Comparison of ENCODE assay signal across 8 cellular contexts in the genomic region with DNA sequence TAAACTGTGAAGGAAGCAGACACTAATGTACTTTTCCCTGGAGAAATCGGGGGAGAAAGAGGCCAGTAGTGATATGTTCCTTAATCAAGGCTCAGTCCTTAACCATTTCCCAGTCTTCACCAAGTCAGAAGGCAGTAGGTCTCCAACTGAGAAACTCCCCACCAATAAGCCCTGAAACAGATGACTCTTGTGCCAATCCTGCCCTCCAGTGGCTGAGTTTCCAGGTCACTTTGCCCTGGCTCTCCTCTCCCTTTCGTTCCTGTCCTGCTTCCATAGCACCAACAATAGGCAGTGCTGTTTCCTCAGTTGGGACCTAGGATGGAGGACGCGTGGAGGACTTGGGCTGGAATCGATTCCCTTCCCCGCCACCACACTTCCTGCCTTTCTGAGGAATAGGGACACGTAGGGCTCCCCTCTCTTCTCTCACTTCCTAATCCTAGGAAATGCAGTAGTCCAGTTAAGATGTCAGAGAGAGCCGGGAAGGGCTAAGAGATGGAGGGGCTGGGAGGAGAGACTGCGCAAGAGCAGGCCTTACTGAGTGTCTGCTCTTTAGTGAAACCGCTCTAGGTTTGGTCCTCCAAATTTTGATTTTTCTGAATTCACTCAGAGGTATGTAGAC. TPM values are rescaled to one million over a fixed set of nuclear protein-coding genes. Genes with fewer than 3 reads are reported as not detected.
DNase-seq lines count a peak whose midpoint lies in the region; ATAC-seq and TF ChIP-seq lines count a peak whose summit lies in the region.

No MANE protein-coding gene starts in this region.

- H3K27me3 Mint-ChIP-seq in activated CD4-positive, alpha-beta memory T cell treated with anti-CD3 and anti-CD28 coated beads, Interleukin-2, amount 10 ng/mL, durations not matched to agents 7 days and 5 days = peaks cover 8% of the 10 kb centered on the region
- H3K27me3 Mint-ChIP-seq in T-helper 17 cell = peaks cover 42% of the 10 kb centered on the region

- POLR2A ChIA-PET in activated CD4-positive, alpha-beta memory T cell treated with anti-CD3 and anti-CD28 coated beads, Interleukin-2, amount 10 ng/mL, durations not matched to agents 7 days and 5 days (lab: Charles Lee) = no interaction called here

- intact Hi-C loops in thyroid gland (cut with DNase I) = no loop called here

- H3K4me3 Mint-ChIP-seq in activated CD4-positive, alpha-beta memory T cell treated with anti-CD3 and anti-CD28 coated beads, Interleukin-2, amount 10 ng/mL, durations not matched to agents 7 days and 5 days = no peak overlapping the region
- H3K4me3 Mint-ChIP-seq in T-helper 17 cell = no peak overlapping the region

- H3K27me3 ChIP-seq in thyroid gland = no peaks in the 10 kb centered on the region

- no peak overlapping the region for H3K27ac ChIP-seq in thyroid gland

- peaks cover 1% of the 10 kb centered on the region for H3K4me1 Mint-ChIP-seq in activated CD4-positive, alpha-beta memory T cell treated with anti-CD3 and anti-CD28 coated beads, Interleukin-2, amount 10 ng/mL, durations not matched to agents 7 days and 5 days
- peaks cover 7% of the 10 kb centered on the region for H3K4me1 Mint-ChIP-seq in T-helper 17 cell

- CTCF ChIA-PET in activated CD4-positive, alpha-beta memory T cell treated with anti-CD3 and anti-CD28 coated beads, Interleukin-2, amount 10 ng/mL, durations not matched to agents 7 days and 5 days (lab: Charles Lee) = interaction anchor here (1.1 to 5.3 kb wide), 2 partner anchors 93 to 352 kb away, joined by 3 to 44 read pairs; no protein-coding TSS in a partner anchor

- no peaks in the 10 kb centered on the region for H3K36me3 Mint-ChIP-seq in activated CD4-positive, alpha-beta memory T cell treated with anti-CD3 and anti-CD28 coated beads, Interleukin-2, amount 10 ng/mL, durations not matched to agents 7 days and 5 days (ENCODE audit: low read depth)
- peaks cover 4% of the 10 kb centered on the region for H3K36me3 Mint-ChIP-seq in T-helper 17 cell (ENCODE audit: low read depth)

- no peaks in the 10 kb centered on the region for H3K4me1 ChIP-seq in thyroid gland

- H3K9me3 ChIP-seq in thyroid gland (no peaks in the 10 kb centered on the region), T-helper 17 cell (ENCODE audit: control insufficient read depth, low read length, poor library complexity, severe bottlenecking) (no peaks in the 10 kb centered on the region)

- TF ChIP-seq CTCF in thyroid gland (IDR thresholded peaks at IDR 0.05) = peak in 2 of 6 experiments; percentile 17 to 22

- WGBS in thyroid gland, 2 donors = 54 to 59% methylated on average over 10 of the region's 10 CpGs

- no peak overlapping the region for H3K4me3 ChIP-seq in thyroid gland (replicated peaks in 1 of 3)

- H3K9me3 Mint-ChIP-seq in activated CD4-positive, alpha-beta memory T cell treated with anti-CD3 and anti-CD28 coated beads, Interleukin-2, amount 10 ng/mL, durations not matched to agents 7 days and 5 days = no peaks in the 10 kb centered on the region

- H3K36me3 ChIP-seq in thyroid gland = no peaks in the 10 kb centered on the region

- peak; percentile 67 for ATAC-seq in GM21786 (IDR thresholded peaks at IDR 0.05; ENCODE audit: unreplicated experiment)
- ATAC-seq in T-helper 17 cell = no peak
- ATAC-seq in HG02798 (IDR thresholded peaks at IDR 0.05; ENCODE audit: poor library complexity, unreplicated experiment) = no peak

- H3K27ac Mint-ChIP-seq in activated CD4-positive, alpha-beta memory T cell treated with anti-CD3 and anti-CD28 coated beads, Interleukin-2, amount 10 ng/mL, durations not matched to agents 7 days and 5 days = no peak overlapping the region
- no peak overlapping the region for H3K27ac Mint-ChIP-seq in T-helper 17 cell

- no peak for TF ChIP-seq POLR2A in thyroid gland (IDR thresholded peaks at IDR 0.05)

- DNase-seq in DMS153 treated with DMSO at 0.1 percent for 48 hours (lab: John Stamatoyannopoulos, UW; ENCODE audit: unreplicated experiment) = peak; percentile 39
- peak; percentile 40 for DNase-seq in NCI-H2196 treated with DMSO at 0.1 percent for 48 hours (lab: John Stamatoyannopoulos, UW; ENCODE audit: unreplicated experiment)
- DNase-seq in activated CD4-positive, alpha-beta memory T cell treated with anti-CD3 and anti-CD28 coated beads, Interleukin-2, amount 10 ng/mL, durations not matched to agents 7 days and 5 days = peak; percentile 23
- peak; percentile 83 for DNase-seq in iPS DF 19.7 (ENCODE audit: low read depth, low spot score)
- DNase-seq in thyroid gland = peak; percentile 23
- no peak for DNase-seq in T-helper 17 cell

RNA-seq across cellular contexts. Expression of gene ATOH7, which starts 23.4 kb away (rescaled TPM):
- total RNA-seq in activated CD4-positive, alpha-beta memory T cell treated with anti-CD3 and anti-CD28 coated beads, Interleukin-2, amount 10 ng/mL, durations not matched to agents 7 days and 5 days = not detected
- total RNA-seq in thyroid gland (not detected), T-helper 17 cell (not detected)

Comparison
In these comparisons a context has a peak if more than half of its experiments do, and no peak if none do; other contexts are left out.
1. DNase-seq: peak in DMS153 treated with DMSO at 0.1 percent for 48 hours (single experiment), NCI-H2196 treated with DMSO at 0.1 percent for 48 hours (single experiment), activated CD4-positive, alpha-beta memory T cell treated with anti-CD3 and anti-CD28 coated beads, Interleukin-2, amount 10 ng/mL, durations not matched to agents 7 days and 5 days (single experiment), iPS DF 19.7 (single experiment) and thyroid gland (2 of 2); none in T-helper 17 cell (0 of 3).